ENCODE assay signal across 8 cellular contexts in the genomic region with DNA sequence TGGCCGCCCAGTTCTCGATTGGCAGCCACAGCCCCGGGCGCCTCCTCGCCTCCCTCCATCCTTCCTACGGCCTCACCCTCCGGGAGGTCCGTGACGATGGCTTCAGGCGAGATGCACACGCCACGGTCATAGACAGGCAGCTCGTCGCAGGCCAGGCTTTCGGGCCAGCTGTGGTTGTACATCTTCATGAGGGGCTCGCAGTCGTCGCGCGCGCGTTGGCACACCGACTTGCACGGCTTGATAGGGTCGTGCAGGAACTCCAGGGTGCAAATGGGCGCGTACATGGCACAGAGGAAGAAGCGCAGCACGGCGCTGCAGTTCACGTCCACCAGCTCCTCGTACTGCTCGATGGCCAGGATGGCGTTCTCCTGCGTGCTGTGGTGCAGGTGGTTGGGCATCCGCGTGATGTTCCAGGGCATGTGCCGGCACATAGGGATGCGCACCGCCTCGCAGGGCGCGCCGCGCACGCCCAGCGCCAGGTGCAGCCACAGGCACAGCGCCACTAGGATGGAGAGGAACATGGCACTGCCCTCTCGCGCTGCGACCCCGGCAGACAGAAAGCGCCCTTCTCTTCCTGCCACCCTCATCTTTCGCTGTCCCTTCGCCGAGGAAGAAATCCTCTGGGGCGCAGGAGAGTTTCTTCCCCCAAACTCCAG. TPM values are rescaled to one million over a fixed set of nuclear protein-coding genes. Genes with fewer than 3 reads are reported as not detected.
DNase-seq lines count a peak whose midpoint lies in the region; ATAC-seq and TF ChIP-seq lines count a peak whose summit lies in the region.

No MANE protein-coding gene starts in this region.

- H4K91ac ChIP-seq in H9 (ENCODE audit: insufficient read length, low read depth, low read length) = no peak overlapping the region

- peaks cover 74% of the 10 kb centered on the region for H3K27me3 Mint-ChIP-seq in H9 (ENCODE audit: low read depth)

- WGBS in H9 (ENCODE audit: extremely low coverage, insufficient read length, low lambda C conversion rate) = no CpG with 5 or more reads among the region's 57 CpGs

- H3K27me3 ChIP-seq in H9 (ENCODE audit: insufficient read depth, low read length) = peaks cover 12% of the 10 kb centered on the region; the same call in 1 of the 2 replicates

- H2AFZ ChIP-seq in H9 (ENCODE audit: low read length) = no peak overlapping the region

- no peak overlapping the region for H4K5ac ChIP-seq in H9 (ENCODE audit: insufficient read length, low read depth, low read length)

- H4K20me1 ChIP-seq in H9 (ENCODE audit: control insufficient read depth, insufficient read depth, insufficient read length) = no peaks in the 10 kb centered on the region

- H3K4me1 Mint-ChIP-seq in H9 = peaks cover 12 to 16% of the 10 kb centered on the region in 2 experiments

- H3T11ph ChIP-seq in H9 (ENCODE audit: low read length) = no peak overlapping the region

- H3K9me3 ChIP-seq in H9 (ENCODE audit: control insufficient read depth, low read depth, low read length) = no peaks in the 10 kb centered on the region

- H2AK5ac ChIP-seq in H9 (ENCODE audit: insufficient read length, low read length) = no peak overlapping the region

- H3K27ac Mint-ChIP-seq in H9 = no peak overlapping the region

- ATAC-seq in Right ventricle myocardium superior (ENCODE audit: poor library complexity) (peak; percentile 13), HG03280 (IDR thresholded peaks at IDR 0.05; ENCODE audit: unreplicated experiment) (no peak), HG03442 (IDR thresholded peaks at IDR 0.05; ENCODE audit: unreplicated experiment) (no peak), GM21786 (IDR thresholded peaks at IDR 0.05; ENCODE audit: unreplicated experiment) (no peak), HG03196 (IDR thresholded peaks at IDR 0.05; ENCODE audit: unreplicated experiment) (no peak)

- no peak for TF ChIP-seq CTCF in H9 (conservative IDR thresholded peaks at IDR 0.05)
- TF ChIP-seq CTCF in retinal pigment epithelial cell (conservative IDR thresholded peaks at IDR 0.05; ENCODE audit: low read depth, low read length) = peak; percentile 5

- peak; percentile 64 for DNase-seq in H9
- peak; percentile 8 for DNase-seq in SKM-1 (lab: John Stamatoyannopoulos, UW; ENCODE audit: unreplicated experiment)
- DNase-seq in Right ventricle myocardium superior = peak; percentile 51
- no peak for DNase-seq in retinal pigment epithelial cell (ENCODE audit: low read depth)

- intact Hi-C loops in Right ventricle myocardium superior (cut with DNase I) = loop anchor here (5.0 kb wide), 1 partner anchor 191 kb away; no protein-coding TSS in a partner anchor

- no peak overlapping the region for H3K56ac ChIP-seq in H9 (ENCODE audit: insufficient read length, low read depth, low read length)

- H2BK5ac ChIP-seq in H9 (ENCODE audit: insufficient read length, low read length) = no peak overlapping the region

- no peak overlapping the region for H2BK120ac ChIP-seq in H9 (ENCODE audit: low read depth, low read length, poor library complexity, severe bottlenecking)

- H2BK20ac ChIP-seq in H9 (ENCODE audit: low read depth, low read length, poor library complexity, severe bottlenecking) = no peak overlapping the region

- H4K8ac ChIP-seq in H9 (replicated peaks; ENCODE audit: insufficient read length, low read depth, low read length) = no peak overlapping the region

- H3K9ac ChIP-seq in H9 (ENCODE audit: extremely low read depth, insufficient read length, low read length) = no peak overlapping the region

- no peaks in the 10 kb centered on the region for H3K4me1 ChIP-seq in H9 (ENCODE audit: insufficient read depth, low read length)

- H3K79me1 ChIP-seq in H9 (ENCODE audit: insufficient read depth, low read depth, low read length, poor library complexity, severe bottlenecking) = no peaks in the 10 kb centered on the region

- H3K23me2 ChIP-seq in H9 (ENCODE audit: insufficient read length, low read depth, low read length, poor library complexity, severe bottlenecking) = peaks cover 17% of the 10 kb centered on the region

- no peaks in the 10 kb centered on the region for H3K36me3 Mint-ChIP-seq in H9 (ENCODE audit: insufficient read depth in 1 of 3, low read depth in 3 of 3)

- peak overlapping the region; percentile 63 to 82 for H3K4me3 Mint-ChIP-seq in H9

- no peaks in the 10 kb centered on the region for H3K9me3 Mint-ChIP-seq in H9

- H3K79me2 ChIP-seq in H9 (ENCODE audit: insufficient read depth, low read length) = no peaks in the 10 kb centered on the region

- H3K4me2 ChIP-seq in H9 (ENCODE audit: insufficient read depth, insufficient read length, low read length) = peak overlapping the region; percentile 35

- H3K18ac ChIP-seq in H9 (ENCODE audit: insufficient read length, low read depth, low read length) = no peak overlapping the region

- no peak overlapping the region for H3K4ac ChIP-seq in H9 (ENCODE audit: low read depth, low read length)

- H2BK12ac ChIP-seq in H9 (ENCODE audit: insufficient read length, low read depth, low read length) = no peak overlapping the region

- H3K14ac ChIP-seq in H9 (ENCODE audit: insufficient read depth, low read length) = no peak overlapping the region

- H3K27ac ChIP-seq in H9 (ENCODE audit: insufficient read length, low read depth, low read length) = no peak overlapping the region

- no peak overlapping the region for H2BK15ac ChIP-seq in H9 (ENCODE audit: low read depth, low read length)

- no peak overlapping the region for H3K23ac ChIP-seq in H9 (ENCODE audit: insufficient read length, low read depth, low read length)

- H3K4me3 ChIP-seq in retinal pigment epithelial cell (ENCODE audit: low read length) = peak overlapping the region; percentile 49

RNA-seq across cellular contexts. Expression of a gene that starts 0.5 kb away (rescaled TPM):
- total RNA-seq in H9 (2021) (not detected in 2 replicates), Right ventricle myocardium superior (0.59 TPM)

RNA-seq across cellular contexts. Expression of a gene that starts 4.3 kb away (rescaled TPM):
- 5.3 and 6.1 TPM in 2 replicates for total RNA-seq in H9 (2021)
- total RNA-seq in Right ventricle myocardium superior = 49.1 TPM
